ENCODE assay signal across 15 cellular contexts in the genomic region with DNA sequence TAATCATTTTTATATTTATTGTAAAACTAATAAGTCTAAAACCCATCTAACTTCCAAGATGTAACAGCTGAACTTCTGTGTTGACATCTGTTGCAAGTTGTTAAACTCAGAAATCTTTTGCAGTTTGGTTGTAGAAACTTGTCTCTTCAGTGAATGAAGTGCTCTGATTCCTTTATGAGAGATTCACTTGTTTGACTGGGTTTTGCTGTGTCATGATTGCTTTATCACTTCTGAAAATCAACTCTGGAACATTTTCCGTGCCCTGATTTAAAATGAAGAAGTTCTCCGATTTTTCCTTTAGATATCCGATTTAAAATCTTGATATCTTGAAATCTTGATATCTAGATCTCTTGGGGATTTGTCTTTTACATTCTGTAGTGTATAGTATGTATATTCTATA.
A peak's percentile ranks its signal among the peaks of the same experiment; 100 is the strongest.
DNase-seq lines count a peak whose midpoint lies in the region; ATAC-seq and TF ChIP-seq lines count a peak whose summit lies in the region.
"Had no signal": no experiment of that assay in that cellular context is flagged by ENCODE, and none has a peak within 500 bp of the region (broad histone marks: within the 10 kb centered on the region; RNA-seq: fewer than 3 reads in every experiment).

No MANE protein-coding gene starts in this region.

- no peak for ATAC-seq in gastroesophageal sphincter
- ATAC-seq in HG03354 (IDR thresholded peaks at IDR 0.05; ENCODE audit: poor library complexity, severe bottlenecking, unreplicated experiment): no peak
- ATAC-seq in HG02571 (IDR thresholded peaks at IDR 0.05; ENCODE audit: unreplicated experiment): no peak
- ATAC-seq: HCT116 had no signal

- TF ChIP-seq POLR2A in gastroesophageal sphincter (IDR thresholded peaks at IDR 0.05): no peak

- 40 to 53% methylated on average over 3 of the region's 3 CpGs for WGBS in gastroesophageal sphincter (ENCODE audit: low coverage in 1 of 2), 2 donors

- TF ChIP-seq EP300 in gastroesophageal sphincter (IDR thresholded peaks at IDR 0.05): no peak

- H3K36me3 ChIP-seq in gastroesophageal sphincter: no peaks in the 10 kb centered on the region
- H3K36me3 ChIP-seq: stomach had no signal

- H3K9me3 ChIP-seq in gastroesophageal sphincter: no peaks in the 10 kb centered on the region
- H3K9me3 ChIP-seq: stomach had no signal

- DNase-seq in COLO829 (ENCODE audit: low spot score) (peak; percentile 29), amniotic epithelial cell (ENCODE audit: low read depth) (peak; percentile 64), renal cortical epithelial cell (ENCODE audit: low read depth) (peak; percentile 37), amniotic stem cell (lab: John Stamatoyannopoulos, UW) (no peak), T-helper 1 cell (no peak)
- DNase-seq: activated CD4-positive, alpha-beta T cell treated with anti-CD3 and anti-CD28 coated beads for 48 hours; activated naive CD8-positive, alpha-beta T cell treated with anti-CD3 and anti-CD28 coated beads, Interleukin-2, amount 10 ng/mL, durations not matched to agents 7 days and 5 days; activated T-cell treated with anti-CD3 and anti-CD28 coated beads, Interleukin-2, amount 50 U/mL, for 1 hour; AML-193; stomach had no signal

- no peaks in the 10 kb centered on the region for H3K27me3 ChIP-seq in gastroesophageal sphincter
- H3K27me3 ChIP-seq: stomach had no signal

- peak overlapping the region in 3 of 4 donors; percentile 50 to 59 (median 57) for H3K27ac ChIP-seq in gastroesophageal sphincter

- no peak for TF ChIP-seq CTCF in gastroesophageal sphincter (IDR thresholded peaks at IDR 0.05)

- peaks cover 13 to 84% (median 42%) of the 10 kb centered on the region in 3 donors for H3K4me1 ChIP-seq in gastroesophageal sphincter

- no peak overlapping the region for H3K4me3 ChIP-seq in gastroesophageal sphincter
- H3K4me3 ChIP-seq: lung, stomach had no signal

Comparison
In these comparisons a context has a peak if more than half of its experiments do, and no peak if none do; other contexts are left out.
1. DNase-seq: peak in COLO829 (single experiment), amniotic epithelial cell (single experiment) and renal cortical epithelial cell (single experiment); none in amniotic stem cell (single experiment) and T-helper 1 cell (0 of 5).